ENCODE assay signal across 1 cellular context in genomic region chr14:24915958-24916595, GRCh38.
A peak's percentile ranks its signal among the peaks of the same experiment; 100 is the strongest.
TF ChIP-seq lines count a peak whose summit lies in the region.

No MANE protein-coding gene starts in this region.

TF ChIP-seq in HepG2, 621 proteins besides CTCF, POLR2A, EP300 and RAD21 (continued from another document):
- TF ChIP-seq ARID5B (CRISPR knock-in tag; IDR thresholded peaks at IDR 0.05) (peak; percentile 73), PRPF4 (IDR thresholded peaks at IDR 0.05; ENCODE audit: low read depth, low read length, poor library complexity, severe bottlenecking) (no peak), ZNF17 (CRISPR knock-in tag; IDR thresholded peaks at IDR 0.05) (no peak), MTF2 (CRISPR knock-in tag; IDR thresholded peaks at IDR 0.05; ENCODE audit: borderline replicate concordance) (no peak), ATF7 (IDR thresholded peaks at IDR 0.05) (peak; percentile 37; the same call in 1 of the 2 replicates), ATF7 (CRISPR knock-in tag; IDR thresholded peaks at IDR 0.05) (no peak), THAP11 (CRISPR knock-in tag; IDR thresholded peaks at IDR 0.05) (no peak), NR2F2 (IDR thresholded peaks at IDR 0.05; ENCODE audit: borderline replicate concordance, low read depth) (no peak), FOXA1 (IDR thresholded peaks at IDR 0.05) (no peak), FOXA1 (CRISPR knock-in tag; IDR thresholded peaks at IDR 0.05) (peak; percentile 58; the same call in 1 of the 2 replicates), PPARG (CRISPR knock-in tag; conservative IDR thresholded peaks at IDR 0.05) (0 out of 2 replicates have a peak, but pooled peaks have one; percentile 31), ZNF510 (CRISPR knock-in tag; IDR thresholded peaks at IDR 0.05; ENCODE audit: low read depth) (no peak), ZNF740 (CRISPR knock-in tag; IDR thresholded peaks at IDR 0.05) (no peak), SOX6 (IDR thresholded peaks at IDR 0.05) (no peak), SOX6 (CRISPR knock-in tag; IDR thresholded peaks at IDR 0.05) (0 out of 2 replicates have a peak, but pooled peaks have one; percentile 21), LCORL (IDR thresholded peaks at IDR 0.05) (no peak), LCORL (CRISPR knock-in tag; IDR thresholded peaks at IDR 0.05) (peak; percentile 62; the same call in 1 of the 2 replicates), ZBTB40 (IDR thresholded peaks at IDR 0.05) (no peak), ZBTB40 (CRISPR knock-in tag; IDR thresholded peaks at IDR 0.05) (no peak), ZBTB10 (CRISPR knock-in tag; IDR thresholded peaks at IDR 0.05; ENCODE audit: borderline replicate concordance) (no peak), KLF12 (CRISPR knock-in tag; IDR thresholded peaks at IDR 0.05; ENCODE audit: borderline replicate concordance) (no peak), CENPX (CRISPR knock-in tag; IDR thresholded peaks at IDR 0.05) (no peak), KDM6A (CRISPR knock-in tag; IDR thresholded peaks at IDR 0.05; ENCODE audit: low read depth) (no peak)
- TF ChIP-seq, protein P1, sequence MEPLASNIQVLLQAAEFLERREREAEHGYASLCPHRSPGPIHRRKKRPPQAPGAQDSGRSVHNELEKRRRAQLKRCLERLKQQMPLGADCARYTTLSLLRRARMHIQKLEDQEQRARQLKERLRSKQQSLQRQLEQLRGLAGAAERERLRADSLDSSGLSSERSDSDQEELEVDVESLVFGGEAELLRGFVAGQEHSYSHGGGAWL (CRISPR knock-in tag; IDR thresholded peaks at IDR 0.05) = no peak
